Comparison of ENCODE assay signal across 1 cellular context in genomic region chr9:61573432-61573831, GRCh38.
TF ChIP-seq lines count a peak whose summit lies in the region.
"Not testable (repeated sequence)": the region's sequence is repeated elsewhere in the genome, so short reads cannot be mapped to it uniquely, and the experiment has no call there.

No MANE protein-coding gene starts in this region.

TF ChIP-seq in K562, 482 proteins besides CTCF, POLR2A, EP300 and RAD21 (continued from another document):
- TF ChIP-seq RCOR1 (IDR thresholded peaks at IDR 0.05; ENCODE audit: borderline replicate concordance in 1 of 2, low read depth in 2 of 2, low read length in 2 of 2) (peak; percentile 29 to 55; a peak in 2 of 4 replicates), GABPA (tag; conservative IDR thresholded peaks at IDR 0.05; ENCODE audit: low read depth) (peak; percentile 49), TEAD2 (tag; IDR thresholded peaks at IDR 0.05) (0 out of 2 replicates have a peak, but pooled peaks have one; percentile 43), PHF21A (IDR thresholded peaks at IDR 0.05; ENCODE audit: borderline replicate concordance, low read depth) (peak; percentile 34; the same call in 1 of the 2 replicates), KLF16 (IDR thresholded peaks at IDR 0.05) (peak; percentile 44; the same call in 1 of the 2 replicates), ATF3 (IDR thresholded peaks at IDR 0.05) (peak; percentile 19; the same call in 1 of the 2 replicates), FOXJ2 (tag; IDR thresholded peaks at IDR 0.05) (peak; percentile 94), L3MBTL2 (IDR thresholded peaks at IDR 0.05) (0 out of 2 replicates have a peak, but pooled peaks have one; percentile 19), CBFA2T2 (conservative IDR thresholded peaks at IDR 0.05) (peak; percentile 72), CBFA2T3 (IDR thresholded peaks at IDR 0.05) (peak; percentile 84), SRF (CRISPR knock-in tag; IDR thresholded peaks at IDR 0.05) (peak; percentile 62 to 97; a peak in 3 of 4 replicates), ARID1B (IDR thresholded peaks at IDR 0.05) (peak; percentile 87), KDM1A (IDR thresholded peaks at IDR 0.05) (peak; percentile 74 to 84), HDAC1 (IDR thresholded peaks at IDR 0.05) (peak in 1 of 2 experiments; percentile 43; a peak in 1 of 4 replicates), ZFP36 (IDR thresholded peaks at IDR 0.05; ENCODE audit: low read depth, low read length, partially characterized antibody) (peak; percentile 13), TAF9B (IDR thresholded peaks at IDR 0.05; ENCODE audit: partially characterized antibody) (peak; percentile 38), NRF1 (conservative IDR thresholded peaks at IDR 0.05 in 1 of 2, IDR thresholded peaks at IDR 0.05 in 1 of 2) (peak; percentile 20 to 27; a peak in 1 of 4 replicates), PKNOX1 (IDR thresholded peaks at IDR 0.05) (peak; percentile 36; the same call in 1 of the 2 replicates), VEZF1 (CRISPR knock-in tag; IDR thresholded peaks at IDR 0.05) (peak; percentile 76), LCOR (CRISPR knock-in tag; IDR thresholded peaks at IDR 0.05) (peak; percentile 27; the same call in 1 of the 2 replicates), MAFF (IDR thresholded peaks at IDR 0.05; ENCODE audit: low read length) (peak; percentile 18; the same call in 1 of the 2 replicates), NR2C2 (tag; IDR thresholded peaks at IDR 0.05) (peak; percentile 23; the same call in 1 of the 2 replicates), FOXK2 (conservative IDR thresholded peaks at IDR 0.05 in 1 of 2, IDR thresholded peaks at IDR 0.05 in 1 of 2; ENCODE audit: low read depth in 2 of 2) (peak; percentile 35 to 42; a peak in 1 of 4 replicates), SOX6 (IDR thresholded peaks at IDR 0.05) (peak; percentile 61), SPI1 (IDR thresholded peaks at IDR 0.05; ENCODE audit: borderline replicate concordance, low read depth, low read length) (peak; percentile 40; the same call in 1 of the 2 replicates), MAFK (IDR thresholded peaks at IDR 0.05; ENCODE audit: low read length) (peak; percentile 11; the same call in 1 of the 2 replicates), TEAD1 (CRISPR knock-in tag; IDR thresholded peaks at IDR 0.05) (peak in 1 of 2 experiments; percentile 85; a peak in 2 of 4 replicates), ETV6 (IDR thresholded peaks at IDR 0.05; ENCODE audit: borderline replicate concordance in 1 of 2, low read depth in 2 of 2, low read length in 1 of 2) (peak; percentile 84 to 90), NFIC (IDR thresholded peaks at IDR 0.05) (peak; percentile 95), DPF2 (IDR thresholded peaks at IDR 0.05) (peak; percentile 72), RNF2 (IDR thresholded peaks at IDR 0.05) (peak; percentile 58; the same call in 1 of the 2 replicates), TCF3 (CRISPR knock-in tag; IDR thresholded peaks at IDR 0.05) (peak; percentile 67), NCOA1 (IDR thresholded peaks at IDR 0.05; ENCODE audit: low read depth) (peak; percentile 71; the same call in 1 of the 2 replicates), SMARCE1 (IDR thresholded peaks at IDR 0.05) (peak; percentile 82), C11orf30 (IDR thresholded peaks at IDR 0.05; ENCODE audit: low read depth) (peak; percentile 75; the same call in 1 of the 2 replicates)
- TF ChIP-seq ATF3 (CRISPR knock-in tag; conservative IDR thresholded peaks at IDR 0.05); NR2C2 (CRISPR knock-in tag; IDR thresholded peaks at IDR 0.05); ETV6 (CRISPR knock-in tag; IDR thresholded peaks at IDR 0.05; ENCODE audit: borderline replicate concordance): not testable (repeated sequence)
